6 cellular contexts compared by ENCODE assay signal in genomic region chr21:30408782-30409494, GRCh38. TPM values are rescaled to one million over a fixed set of nuclear protein-coding genes. Genes with fewer than 3 reads are reported as not detected.
DNase-seq lines count a peak whose midpoint lies in the region; ATAC-seq lines count a peak whose summit lies in the region.

No MANE protein-coding gene starts in this region.

- H3K27me3 Mint-ChIP-seq in stimulated activated memory B cell treated with anti-CD40 and anti-IgM and Interleukin-4, amounts not matched to agents 10 μg/mL and 1 μg/mL and 100 μg/mL, for 72 hours = no peaks in the 10 kb centered on the region

- ATAC-seq in HG03159 (IDR thresholded peaks at IDR 0.05; ENCODE audit: unreplicated experiment) = no peak
- ATAC-seq in stimulated activated memory B cell treated with anti-CD40 and anti-IgM and Interleukin-4, amounts not matched to agents 10 μg/mL and 1 μg/mL and 100 μg/mL, for 72 hours = no peak

- DNase-seq in DMS153 treated with DMSO at 0.1 percent for 48 hours (lab: John Stamatoyannopoulos, UW; ENCODE audit: unreplicated experiment) (peak; percentile 69), NCI-H1092 treated with DMSO at 0.1 percent for 48 hours (lab: John Stamatoyannopoulos, UW) (peak; percentile 93), adipocyte (ENCODE audit: low read depth) (no peak), neuronal stem cell (ENCODE audit: low spot score) (peak; percentile 3)

- no peak overlapping the region for H3K4me3 Mint-ChIP-seq in stimulated activated memory B cell treated with anti-CD40 and anti-IgM and Interleukin-4, amounts not matched to agents 10 μg/mL and 1 μg/mL and 100 μg/mL, for 72 hours

- WGBS in neuronal stem cell (ENCODE audit: extremely low coverage in 2 of 2, insufficient read length in 2 of 2, insufficient replicate concordance in 1 of 2), 2 donors = no CpG with 5 or more reads among the region's 14 CpGs

- no peaks in the 10 kb centered on the region for H3K36me3 Mint-ChIP-seq in stimulated activated memory B cell treated with anti-CD40 and anti-IgM and Interleukin-4, amounts not matched to agents 10 μg/mL and 1 μg/mL and 100 μg/mL, for 72 hours

- no peaks in the 10 kb centered on the region for H3K79me1 ChIP-seq in neuronal stem cell (ENCODE audit: low read depth, low read length)

- no peak overlapping the region for H2BK12ac ChIP-seq in neuronal stem cell (ENCODE audit: low read length)

- H3K14ac ChIP-seq in neuronal stem cell (ENCODE audit: low read length) = no peak overlapping the region

- H3K27ac ChIP-seq in neuronal stem cell (replicated peaks; ENCODE audit: low read length) = no peak overlapping the region

- H3K4me1 ChIP-seq in adipocyte (ENCODE audit: control insufficient read depth, insufficient read depth, low read length) (no peaks in the 10 kb centered on the region), neuronal stem cell (ENCODE audit: control insufficient read depth in 2 of 2, insufficient read depth in 1 of 2, low read depth in 1 of 2, low read length in 2 of 2) (no peaks in the 10 kb centered on the region)

- no peak overlapping the region for H3K27ac Mint-ChIP-seq in stimulated activated memory B cell treated with anti-CD40 and anti-IgM and Interleukin-4, amounts not matched to agents 10 μg/mL and 1 μg/mL and 100 μg/mL, for 72 hours

- H3K23ac ChIP-seq in neuronal stem cell (ENCODE audit: low read depth, low read length, poor library complexity) = no peak overlapping the region

- H3K4me3 ChIP-seq in adipocyte (ENCODE audit: low read length) (peak overlapping the region; percentile 30), neuronal stem cell (ENCODE audit: low read length in 2 of 2) (no peak overlapping the region)

- H3K18ac ChIP-seq in neuronal stem cell (ENCODE audit: low read length) = no peak overlapping the region

- no peaks in the 10 kb centered on the region for H3K9me3 ChIP-seq in adipocyte (ENCODE audit: control insufficient read depth, low read length)
- H3K9me3 ChIP-seq in neuronal stem cell (replicated peaks in 1 of 2; ENCODE audit: control insufficient read depth in 2 of 2, insufficient read depth in 1 of 2, low read depth in 1 of 2, low read length in 2 of 2) = peaks cover 0 to 4% of the 10 kb centered on the region in 2 donors

- H3K36me3 ChIP-seq in adipocyte (ENCODE audit: control insufficient read depth, insufficient read depth, low read length, severe bottlenecking) (no peaks in the 10 kb centered on the region), neuronal stem cell (replicated peaks in 1 of 2; ENCODE audit: control insufficient read depth in 2 of 2, insufficient read depth in 2 of 2, low read length in 2 of 2) (no peaks in the 10 kb centered on the region)

- H2AFZ ChIP-seq in neuronal stem cell (ENCODE audit: low read length) = peak overlapping the region; percentile 82

- peaks cover 4% of the 10 kb centered on the region for H3K9me3 Mint-ChIP-seq in stimulated activated memory B cell treated with anti-CD40 and anti-IgM and Interleukin-4, amounts not matched to agents 10 μg/mL and 1 μg/mL and 100 μg/mL, for 72 hours

- no peak overlapping the region for H2BK120ac ChIP-seq in neuronal stem cell (ENCODE audit: low read depth, low read length)

- no peak overlapping the region for H3K4ac ChIP-seq in neuronal stem cell (ENCODE audit: low read length)

- H3K9ac ChIP-seq in adipocyte (ENCODE audit: low read length) = peak overlapping the region; percentile 15
- H3K9ac ChIP-seq in neuronal stem cell (ENCODE audit: low read depth, low read length, poor library complexity) = no peak overlapping the region

- no peak overlapping the region for H2BK5ac ChIP-seq in neuronal stem cell (ENCODE audit: low read length)

- H3K4me1 Mint-ChIP-seq in stimulated activated memory B cell treated with anti-CD40 and anti-IgM and Interleukin-4, amounts not matched to agents 10 μg/mL and 1 μg/mL and 100 μg/mL, for 72 hours = no peaks in the 10 kb centered on the region

- H3K27me3 ChIP-seq in adipocyte (replicated peaks; ENCODE audit: control insufficient read depth, insufficient read depth, low read length) = no peaks in the 10 kb centered on the region
- no peaks in the 10 kb centered on the region for H3K27me3 ChIP-seq in neuronal stem cell (ENCODE audit: control insufficient read depth in 3 of 3, insufficient read depth in 3 of 3, low read depth in 1 of 3, low read length in 3 of 3)

- H4K91ac ChIP-seq in neuronal stem cell (ENCODE audit: low read depth, low read length, poor library complexity) = no peak overlapping the region

- no peak overlapping the region for H3K4me2 ChIP-seq in neuronal stem cell (ENCODE audit: insufficient read depth, low read length, poor library complexity, severe bottlenecking)

- no peak overlapping the region for H2AK5ac ChIP-seq in neuronal stem cell (ENCODE audit: low read depth, low read length)

- H4K8ac ChIP-seq in neuronal stem cell (ENCODE audit: low read depth, low read length) = no peak overlapping the region

- no peak overlapping the region for H2BK15ac ChIP-seq in neuronal stem cell (ENCODE audit: low read length)

RNA-seq across cellular contexts. Expression of gene KRTAP13-1, which starts 13.1 kb away (rescaled TPM):
- not detected for polyA plus RNA-seq in neuronal stem cell (2013, experiment 1 of 2)
- polyA plus RNA-seq in neuronal stem cell (2013, experiment 2 of 2) = not detected

RNA-seq across cellular contexts. Expression of gene KRTAP13-3, which starts 16.8 kb away (rescaled TPM):
- polyA plus RNA-seq in neuronal stem cell (2013, experiment 1 of 2) = not detected
- polyA plus RNA-seq in neuronal stem cell (2013, experiment 2 of 2) = not detected

RNA-seq across cellular contexts. Expression of gene KRTAP13-4, which starts 21.1 kb away (rescaled TPM):
- 0.20 TPM for polyA plus RNA-seq in neuronal stem cell (2013, experiment 1 of 2)
- polyA plus RNA-seq in neuronal stem cell (2013, experiment 2 of 2) = 0.22 TPM

RNA-seq across cellular contexts. Expression of gene KRTAP15-1, which starts 31.1 kb away (rescaled TPM):
- polyA plus RNA-seq in neuronal stem cell (2013, experiment 1 of 2) = not detected
- polyA plus RNA-seq in neuronal stem cell (2013, experiment 2 of 2) = not detected

RNA-seq across cellular contexts. Expression of gene KRTAP13-2, which starts 36.9 kb away (rescaled TPM):
- not detected for polyA plus RNA-seq in neuronal stem cell (2013, experiment 1 of 2)
- not detected for polyA plus RNA-seq in neuronal stem cell (2013, experiment 2 of 2)
